ENCODE assay signal across 13 cellular contexts in the genomic region with DNA sequence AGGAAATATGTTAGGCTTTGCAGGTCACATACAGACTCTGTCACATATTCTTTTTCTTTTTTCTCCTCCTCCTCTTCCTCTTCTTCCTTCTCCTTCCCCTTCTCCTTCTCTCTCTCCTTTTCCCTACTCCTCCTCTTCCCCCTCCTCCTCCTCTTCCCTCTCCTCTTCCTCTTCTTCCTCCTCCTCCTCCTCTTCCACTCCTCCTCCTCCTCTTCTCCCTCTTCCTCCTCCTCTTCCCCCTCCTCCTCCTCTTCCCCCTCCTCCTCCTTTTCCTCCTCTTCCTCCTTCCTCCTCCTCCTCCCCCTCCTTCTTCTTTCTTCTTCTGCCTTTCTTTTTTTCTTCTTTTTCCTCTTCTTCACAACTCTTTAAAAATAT.
DNase-seq lines count a peak whose midpoint lies in the region; ATAC-seq and TF ChIP-seq lines count a peak whose summit lies in the region.
"Had no signal": no experiment of that assay in that cellular context is flagged by ENCODE, and none has a peak within 500 bp of the region (broad histone marks: within the 10 kb centered on the region; RNA-seq: fewer than 3 reads in every experiment).

No MANE protein-coding gene starts in this region.

- H3K14ac ChIP-seq in neuronal stem cell (ENCODE audit: low read length), result no peak overlapping the region

- no peak overlapping the region for H4K91ac ChIP-seq in neuronal stem cell (ENCODE audit: low read depth, low read length, poor library complexity)

- no peaks in the 10 kb centered on the region for H4K20me1 ChIP-seq in OCI-LY1 (ENCODE audit: insufficient read depth, low read length)

- no peaks in the 10 kb centered on the region for H3K36me3 Mint-ChIP-seq in T-helper 2 cell treated with Interferon-gamma antibody and Interleukin-4, amounts not matched to agents 5 μg/mL and 100 μg/mL, for 36 hours (ENCODE audit: low read depth)
- H3K36me3 Mint-ChIP-seq in central memory CD8-positive, alpha-beta T cell (ENCODE audit: insufficient read depth), result peaks cover 3% of the 10 kb centered on the region

- no peaks in the 10 kb centered on the region for H3F3A ChIP-seq in OCI-LY1 (ENCODE audit: insufficient read depth, low read length)

- no peak overlapping the region for H2BK12ac ChIP-seq in neuronal stem cell (ENCODE audit: low read length)

- H3K36me3 ChIP-seq in OCI-LY1 (ENCODE audit: insufficient read depth, low read length) (no peaks in the 10 kb centered on the region), neuronal stem cell (replicated peaks in 1 of 2; ENCODE audit: control insufficient read depth in 2 of 2, insufficient read depth in 2 of 2, low read length in 2 of 2) (no peaks in the 10 kb centered on the region)

- no peak overlapping the region for H2BK15ac ChIP-seq in neuronal stem cell (ENCODE audit: low read length)

- no peaks in the 10 kb centered on the region for H3K9me3 ChIP-seq in OCI-LY1 (ENCODE audit: low read length)
- H3K9me3 ChIP-seq in neuronal stem cell (replicated peaks in 1 of 2; ENCODE audit: control insufficient read depth in 2 of 2, insufficient read depth in 1 of 2, low read depth in 1 of 2, low read length in 2 of 2), result no peaks in the 10 kb centered on the region
- H3K9me3 ChIP-seq: mucosa of descending colon had no signal

- H3K27me3 ChIP-seq in OCI-LY1 (ENCODE audit: insufficient read depth, low read length) (no peaks in the 10 kb centered on the region), neuronal stem cell (ENCODE audit: control insufficient read depth in 3 of 3, insufficient read depth in 3 of 3, low read depth in 1 of 3, low read length in 3 of 3) (no peaks in the 10 kb centered on the region)

- no peaks in the 10 kb centered on the region for H3K9me3 Mint-ChIP-seq in T-helper 2 cell treated with Interferon-gamma antibody and Interleukin-4, amounts not matched to agents 5 μg/mL and 100 μg/mL, for 36 hours
- H3K9me3 Mint-ChIP-seq in central memory CD8-positive, alpha-beta T cell, result no peaks in the 10 kb centered on the region
- H3K9me3 Mint-ChIP-seq: HFFc6 had no signal

- no peak overlapping the region for H2BK120ac ChIP-seq in neuronal stem cell (ENCODE audit: low read depth, low read length)

- no peak overlapping the region for H3K4me3 ChIP-seq in OCI-LY1 (ENCODE audit: low read depth, low read length, poor library complexity, severe bottlenecking)
- no peak overlapping the region for H3K4me3 ChIP-seq in neuronal stem cell (ENCODE audit: low read length in 2 of 2)
- H3K4me3 ChIP-seq: mucosa of descending colon had no signal

- H3K79me2 ChIP-seq in OCI-LY1 (ENCODE audit: insufficient read depth, low read length), result no peaks in the 10 kb centered on the region

- H3K18ac ChIP-seq in neuronal stem cell (ENCODE audit: low read length), result no peak overlapping the region

- H3K23ac ChIP-seq in neuronal stem cell (ENCODE audit: low read depth, low read length, poor library complexity), result no peak overlapping the region

- H3K4me1 ChIP-seq in OCI-LY1 (ENCODE audit: insufficient read depth, low read length, severe bottlenecking) (no peaks in the 10 kb centered on the region), neuronal stem cell (ENCODE audit: control insufficient read depth in 2 of 2, insufficient read depth in 1 of 2, low read depth in 1 of 2, low read length in 2 of 2) (no peaks in the 10 kb centered on the region)

- peak overlapping the region; percentile 43 for H3K27ac Mint-ChIP-seq in T-helper 2 cell treated with Interferon-gamma antibody and Interleukin-4, amounts not matched to agents 5 μg/mL and 100 μg/mL, for 36 hours
- peak overlapping the region; percentile 88 for H3K27ac Mint-ChIP-seq in central memory CD8-positive, alpha-beta T cell (ENCODE audit: low read depth)

- ATAC-seq in central memory CD8-positive, alpha-beta T cell (replicated peaks; ENCODE audit: extremely low read depth, poor library complexity, severe bottlenecking), result no peak
- ATAC-seq in HG03439 (IDR thresholded peaks at IDR 0.05; ENCODE audit: unreplicated experiment), result no peak

- H2AK5ac ChIP-seq in neuronal stem cell (ENCODE audit: low read depth, low read length), result no peak overlapping the region

- no peak overlapping the region for H2BK5ac ChIP-seq in neuronal stem cell (ENCODE audit: low read length)

- H3K9me2 ChIP-seq in OCI-LY1 (ENCODE audit: low read depth, low read length), result no peaks in the 10 kb centered on the region

- no peak overlapping the region for H4K8ac ChIP-seq in neuronal stem cell (ENCODE audit: low read depth, low read length)

- H3K4me3 Mint-ChIP-seq in T-helper 2 cell treated with Interferon-gamma antibody and Interleukin-4, amounts not matched to agents 5 μg/mL and 100 μg/mL, for 36 hours, result peak overlapping the region; percentile 77
- peak overlapping the region; percentile 65 for H3K4me3 Mint-ChIP-seq in central memory CD8-positive, alpha-beta T cell

- H2AFZ ChIP-seq in OCI-LY1 (ENCODE audit: low read length), result no peak overlapping the region
- peak overlapping the region; percentile 56 for H2AFZ ChIP-seq in neuronal stem cell (ENCODE audit: low read length)

- H3K27me3 Mint-ChIP-seq in T-helper 2 cell treated with Interferon-gamma antibody and Interleukin-4, amounts not matched to agents 5 μg/mL and 100 μg/mL, for 36 hours (ENCODE audit: low read depth), result peaks cover 16% of the 10 kb centered on the region
- no peaks in the 10 kb centered on the region for H3K27me3 Mint-ChIP-seq in central memory CD8-positive, alpha-beta T cell

- H3K27ac ChIP-seq in OCI-LY1 (ENCODE audit: low read depth, low read length, poor library complexity, severe bottlenecking) (no peak overlapping the region), neuronal stem cell (replicated peaks; ENCODE audit: low read length) (no peak overlapping the region)

- H3K4ac ChIP-seq in neuronal stem cell (ENCODE audit: low read length), result no peak overlapping the region

- H3K9ac ChIP-seq in OCI-LY1 (ENCODE audit: low read length) (no peak overlapping the region), neuronal stem cell (ENCODE audit: low read depth, low read length, poor library complexity) (no peak overlapping the region)

- DNase-seq in T-helper 2 cell treated with Interferon-gamma antibody and Interleukin-4, amounts not matched to agents 5 μg/mL and 100 μg/mL, for 36 hours (ENCODE audit: low spot score), result no peak
- no peak for DNase-seq in T-helper 2 cell
- DNase-seq in central memory CD8-positive, alpha-beta T cell (ENCODE audit: low spot score in 2 of 2), result no peak
- no peak for DNase-seq in neuronal stem cell (ENCODE audit: low spot score)
- DNase-seq in NCI-H2029 (lab: John Stamatoyannopoulos, UW), result no peak
- DNase-seq in stimulated activated CD8-positive, alpha-beta memory T cell treated with anti-CD3 and anti-CD28 coated beads, Interleukin-4, amount 100 ng/mL, for 48 hours, result no peak
- DNase-seq: mucosa of descending colon, NCI-H2029 treated with DMSO at 0.1 percent for 48 hours, retina, T-helper 9 cell had no signal

- peaks cover 10% of the 10 kb centered on the region for H3K4me1 Mint-ChIP-seq in T-helper 2 cell treated with Interferon-gamma antibody and Interleukin-4, amounts not matched to agents 5 μg/mL and 100 μg/mL, for 36 hours (ENCODE audit: low read depth)
- peaks cover 16% of the 10 kb centered on the region for H3K4me1 Mint-ChIP-seq in central memory CD8-positive, alpha-beta T cell

- H3K79me1 ChIP-seq in neuronal stem cell (ENCODE audit: low read depth, low read length), result no peaks in the 10 kb centered on the region

- 0 out of 2 replicates have a peak overlapping the region, but pooled peaks have one; percentile 34 for H3K4me2 ChIP-seq in OCI-LY1 (ENCODE audit: low read length)
- H3K4me2 ChIP-seq in neuronal stem cell (ENCODE audit: insufficient read depth, low read length, poor library complexity, severe bottlenecking), result no peak overlapping the region

- TF ChIP-seq CTCF in OCI-LY1 (IDR thresholded peaks at IDR 0.05; ENCODE audit: low read length), result no peak
